Comparison of ENCODE assay signal across 23 cellular contexts in the genomic region with DNA sequence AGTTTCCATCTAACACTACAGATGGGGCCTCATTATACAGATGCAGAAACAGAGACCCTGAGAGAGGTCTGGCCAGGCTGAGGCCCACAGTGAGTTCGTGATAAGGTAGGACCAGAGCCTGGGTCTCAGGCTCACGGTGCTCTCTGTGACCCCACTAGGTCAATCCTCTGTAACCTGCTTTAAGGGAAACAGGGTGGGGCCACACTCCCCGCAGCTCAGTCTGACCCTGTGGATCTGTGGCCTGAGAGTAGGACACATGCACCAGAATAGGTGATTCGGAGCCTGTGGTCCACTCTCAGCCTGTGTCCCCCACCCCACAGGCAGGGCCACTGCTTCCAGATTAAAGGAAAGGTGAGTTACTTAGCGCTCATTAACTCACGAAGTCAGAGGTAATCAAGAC.
"Had no signal": no experiment of that assay in that cellular context is flagged by ENCODE, and none has a peak within 500 bp of the region (broad histone marks: within the 10 kb centered on the region; RNA-seq: fewer than 3 reads in every experiment).

No MANE protein-coding gene starts in this region.

- H3K27me3 ChIP-seq: MG63 had no signal

- H3K4me3 Mint-ChIP-seq: activated CD4-positive, alpha-beta memory T cell treated with anti-CD3 and anti-CD28 coated beads for 36 hours; activated CD4-positive, alpha-beta T cell treated with anti-CD3 and anti-CD28 coated beads, Interleukin-2, amount 10 ng/mL, durations not matched to agents 7 days and 5 days; activated naive CD4-positive, alpha-beta T cell treated with anti-CD3 and anti-CD28 coated beads, Interleukin-2, amount 50 U/mL, for 24 hours; T-cell had no signal

- DNase-seq: activated CD4-positive, alpha-beta memory T cell treated with anti-CD3 and anti-CD28 coated beads for 36 hours; activated CD4-positive, alpha-beta T cell treated with anti-CD3 and anti-CD28 coated beads, Interleukin-2, amount 10 ng/mL, durations not matched to agents 7 days and 5 days; activated CD4-positive, CD25-positive, alpha-beta regulatory T cell; activated T-cell treated with anti-CD3 and anti-CD28 coated beads for 4 hours; MG63; NCI-H1105; NCI-H1436; NCI-H1694 treated with DMSO at 0.1 percent for 48 hours; NCI-H2029 treated with DMSO at 0.1 percent for 48 hours; NCI-H345; NCI-H510A treated with DMSO at 0.1 percent for 48 hours; NCI-H69; NK-92 treated with Interleukin-12 subunit alpha and Interleukin-12 subunit beta, amount 100 ng/mL, for 24 hours; OCI-M1; RPMI8226; T-helper 2 cell; T1000 had no signal

- ATAC-seq: Panc1, Right ventricle myocardium inferior, T-cell had no signal

- H3K27me3 Mint-ChIP-seq: activated CD4-positive, alpha-beta memory T cell treated with anti-CD3 and anti-CD28 coated beads for 36 hours; activated CD4-positive, alpha-beta T cell treated with anti-CD3 and anti-CD28 coated beads, Interleukin-2, amount 10 ng/mL, durations not matched to agents 7 days and 5 days; activated naive CD4-positive, alpha-beta T cell treated with anti-CD3 and anti-CD28 coated beads, Interleukin-2, amount 50 U/mL, for 24 hours had no signal

- H3K9me3 Mint-ChIP-seq: activated CD4-positive, alpha-beta memory T cell treated with anti-CD3 and anti-CD28 coated beads for 36 hours; activated CD4-positive, alpha-beta T cell treated with anti-CD3 and anti-CD28 coated beads, Interleukin-2, amount 10 ng/mL, durations not matched to agents 7 days and 5 days; activated naive CD4-positive, alpha-beta T cell treated with anti-CD3 and anti-CD28 coated beads, Interleukin-2, amount 50 U/mL, for 24 hours; T-cell had no signal

- H3K27ac ChIP-seq: SK-N-MC, VCaP had no signal

- H3K36me3 ChIP-seq: MG63 had no signal

- H3K27ac Mint-ChIP-seq: activated CD4-positive, alpha-beta memory T cell treated with anti-CD3 and anti-CD28 coated beads for 36 hours; activated CD4-positive, alpha-beta T cell treated with anti-CD3 and anti-CD28 coated beads, Interleukin-2, amount 10 ng/mL, durations not matched to agents 7 days and 5 days; activated naive CD4-positive, alpha-beta T cell treated with anti-CD3 and anti-CD28 coated beads, Interleukin-2, amount 50 U/mL, for 24 hours; T-cell had no signal

- H3K9me3 ChIP-seq: MG63 had no signal

- H3K36me3 Mint-ChIP-seq: activated CD4-positive, alpha-beta memory T cell treated with anti-CD3 and anti-CD28 coated beads for 36 hours; activated naive CD4-positive, alpha-beta T cell treated with anti-CD3 and anti-CD28 coated beads, Interleukin-2, amount 50 U/mL, for 24 hours; T-cell had no signal

- H3K4me3 ChIP-seq: MG63, SK-N-MC had no signal

- H3K4me1 Mint-ChIP-seq: activated CD4-positive, alpha-beta T cell treated with anti-CD3 and anti-CD28 coated beads, Interleukin-2, amount 10 ng/mL, durations not matched to agents 7 days and 5 days; activated naive CD4-positive, alpha-beta T cell treated with anti-CD3 and anti-CD28 coated beads, Interleukin-2, amount 50 U/mL, for 24 hours; T-cell had no signal
